Comparison of ENCODE assay signal across 8 cellular contexts in genomic region chr19:42368360-42368759, GRCh38. TPM values are rescaled to one million over a fixed set of nuclear protein-coding genes. Genes with fewer than 3 reads are reported as not detected.
"Had no signal": no experiment of that assay in that cellular context is flagged by ENCODE, and none has a peak within 500 bp of the region (broad histone marks: within the 10 kb centered on the region; RNA-seq: fewer than 3 reads in every experiment).

No MANE protein-coding gene starts in this region.

- H3K9me3 ChIP-seq: HAP-1 had no signal

- H3K4me3 ChIP-seq: GM23338, HAP-1 had no signal

- H3K4me2 ChIP-seq: GM23338 had no signal

- H3K27ac ChIP-seq: HL-60 had no signal

- H2AFZ ChIP-seq: GM23338 had no signal

- DNase-seq: H7, KBM-7 had no signal

- ATAC-seq: GM23338, HCT116 had no signal

- H3K4me1 ChIP-seq: HAP-1 had no signal

RNA-seq across cellular contexts. Expression of gene CNFN, which starts 21.7 kb away (rescaled TPM):
- total RNA-seq: HT1080, IMR-90 had no signal

RNA-seq across cellular contexts. Expression of gene LIPE, which starts 58.8 kb away (rescaled TPM):
- total RNA-seq: HT1080 had no signal
